ENCODE assay signal across 8 cellular contexts in the genomic region with DNA sequence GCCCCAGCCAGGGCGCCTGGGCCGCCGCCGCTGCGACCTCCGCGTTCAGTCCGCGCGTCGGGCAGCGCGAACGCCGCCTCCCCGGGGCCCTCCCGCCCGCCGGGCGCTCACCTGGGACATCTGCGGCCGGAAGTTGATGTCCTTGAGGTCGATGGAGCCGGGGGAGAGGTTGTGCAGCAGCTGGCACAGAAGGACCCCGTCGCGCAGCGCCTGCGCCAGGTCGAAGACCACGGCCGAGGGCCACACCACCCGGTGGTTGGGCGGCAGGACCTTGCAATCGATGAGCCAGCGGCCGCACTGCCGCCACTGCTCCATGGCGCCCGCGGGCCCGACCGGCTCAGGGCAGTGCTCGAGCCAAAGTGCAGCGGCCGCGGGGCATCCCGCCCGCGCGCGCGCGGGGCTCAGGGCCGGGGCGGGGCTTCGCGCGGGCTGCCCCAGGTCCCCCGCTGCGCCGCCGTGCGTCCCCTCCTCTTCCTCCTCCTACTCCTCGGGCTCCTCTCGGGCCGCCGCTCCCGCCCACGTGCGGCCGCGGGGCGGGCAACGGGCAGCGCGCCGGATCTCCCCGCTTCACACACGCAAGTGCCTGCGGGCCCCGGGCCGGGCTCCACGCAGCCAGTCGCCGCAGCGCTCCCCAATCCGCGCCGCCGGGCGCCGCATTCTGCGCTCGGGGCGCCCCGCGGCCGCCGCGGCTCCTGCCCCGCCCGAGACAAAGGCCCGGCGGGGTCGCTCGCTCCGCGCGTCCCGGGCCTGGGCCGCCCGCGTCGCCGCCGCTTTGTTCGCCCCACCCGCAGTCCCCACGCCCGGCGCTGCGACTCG. TPM values are rescaled to one million over a fixed set of nuclear protein-coding genes. Genes with fewer than 3 reads are reported as not detected.
A peak's percentile ranks its signal among the peaks of the same experiment; 100 is the strongest.
DNase-seq lines count a peak whose midpoint lies in the region; ATAC-seq and TF ChIP-seq lines count a peak whose summit lies in the region.

A gene with protein sequence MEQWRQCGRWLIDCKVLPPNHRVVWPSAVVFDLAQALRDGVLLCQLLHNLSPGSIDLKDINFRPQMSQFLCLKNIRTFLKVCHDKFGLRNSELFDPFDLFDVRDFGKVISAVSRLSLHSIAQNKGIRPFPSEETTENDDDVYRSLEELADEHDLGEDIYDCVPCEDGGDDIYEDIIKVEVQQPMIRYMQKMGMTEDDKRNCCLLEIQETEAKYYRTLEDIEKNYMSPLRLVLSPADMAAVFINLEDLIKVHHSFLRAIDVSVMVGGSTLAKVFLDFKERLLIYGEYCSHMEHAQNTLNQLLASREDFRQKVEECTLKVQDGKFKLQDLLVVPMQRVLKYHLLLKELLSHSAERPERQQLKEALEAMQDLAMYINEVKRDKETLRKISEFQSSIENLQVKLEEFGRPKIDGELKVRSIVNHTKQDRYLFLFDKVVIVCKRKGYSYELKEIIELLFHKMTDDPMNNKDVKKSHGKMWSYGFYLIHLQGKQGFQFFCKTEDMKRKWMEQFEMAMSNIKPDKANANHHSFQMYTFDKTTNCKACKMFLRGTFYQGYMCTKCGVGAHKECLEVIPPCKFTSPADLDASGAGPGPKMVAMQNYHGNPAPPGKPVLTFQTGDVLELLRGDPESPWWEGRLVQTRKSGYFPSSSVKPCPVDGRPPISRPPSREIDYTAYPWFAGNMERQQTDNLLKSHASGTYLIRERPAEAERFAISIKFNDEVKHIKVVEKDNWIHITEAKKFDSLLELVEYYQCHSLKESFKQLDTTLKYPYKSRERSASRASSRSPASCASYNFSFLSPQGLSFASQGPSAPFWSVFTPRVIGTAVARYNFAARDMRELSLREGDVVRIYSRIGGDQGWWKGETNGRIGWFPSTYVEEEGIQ (minus strand): TSS at position 361 of the 816 bp plus-strand sequence. CDS start 46 bp downstream, at position 315.

- H3K4me3 Mint-ChIP-seq in stimulated activated effector memory CD8-positive, alpha-beta T cell treated with anti-CD3 and anti-CD28 coated beads, Interleukin-12 subunit alpha, Interleukin-12 subunit beta, amount 100 ng/mL, for 72 hours = peak within 1 kb of the TSS; percentile 62

- H3K4me1 Mint-ChIP-seq in stimulated activated effector memory CD8-positive, alpha-beta T cell treated with anti-CD3 and anti-CD28 coated beads, Interleukin-12 subunit alpha, Interleukin-12 subunit beta, amount 100 ng/mL, for 72 hours = no peaks in the 10 kb centered on the region

- DNase-seq in NCI-H1092 treated with DMSO at 0.1 percent for 48 hours (lab: John Stamatoyannopoulos, UW) (peak; percentile 47), NCI-H1092 (lab: John Stamatoyannopoulos, UW) (no peak), NCI-H1417 treated with DMSO at 0.1 percent for 48 hours (lab: John Stamatoyannopoulos, UW) (peak; percentile 20), dorsolateral prefrontal cortex (peak in 2 of 10 donors; percentile 47 to 53), lung (ENCODE audit: low spot score) (peak; percentile 58)
- peak; percentile 46 to 80 for DNase-seq in stimulated activated effector memory CD8-positive, alpha-beta T cell treated with anti-CD3 and anti-CD28 coated beads, Interleukin-12 subunit alpha, Interleukin-12 subunit beta, amount 100 ng/mL, for 72 hours (ENCODE audit: low spot score in 2 of 2)

- intact Hi-C loops in dorsolateral prefrontal cortex (cut with DNase I) = loop anchor here in 1 of 2 donors (5.0 to 10.0 kb wide), 3 partner anchors 75 to 457 kb away; a partner anchor contains a TSS

- H3K4me3 ChIP-seq in dorsolateral prefrontal cortex (peak within 1 kb of the TSS; percentile 42 to 73 (median 64)), lung (peak within 1 kb of the TSS; percentile 68)

- H3K4me1 ChIP-seq in lung (ENCODE audit: control insufficient read depth in 2 of 2, insufficient read depth in 2 of 2, low read length in 2 of 2) = peaks cover 0 to 15% of the 10 kb centered on the region in 2 donors

- H3K36me3 Mint-ChIP-seq in stimulated activated effector memory CD8-positive, alpha-beta T cell treated with anti-CD3 and anti-CD28 coated beads, Interleukin-12 subunit alpha, Interleukin-12 subunit beta, amount 100 ng/mL, for 72 hours = no peaks in the 10 kb centered on the region

- no peaks in the 10 kb centered on the region for H3K9me3 Mint-ChIP-seq in stimulated activated effector memory CD8-positive, alpha-beta T cell treated with anti-CD3 and anti-CD28 coated beads, Interleukin-12 subunit alpha, Interleukin-12 subunit beta, amount 100 ng/mL, for 72 hours

- no peaks in the 10 kb centered on the region for H3K36me3 ChIP-seq in lung (ENCODE audit: control insufficient read depth in 2 of 2, insufficient read depth in 2 of 2, low read length in 2 of 2)

- no peak within 1 kb of the TSS for H3K27ac Mint-ChIP-seq in stimulated activated effector memory CD8-positive, alpha-beta T cell treated with anti-CD3 and anti-CD28 coated beads, Interleukin-12 subunit alpha, Interleukin-12 subunit beta, amount 100 ng/mL, for 72 hours

- H3K27me3 ChIP-seq in dorsolateral prefrontal cortex = peaks cover 0 to 24% (median 0%) of the 10 kb centered on the region in 45 donors
- H3K27me3 ChIP-seq in lung (ENCODE audit: control insufficient read depth, insufficient read depth) = no peaks in the 10 kb centered on the region

- no peak for TF ChIP-seq CTCF in dorsolateral prefrontal cortex (IDR thresholded peaks at IDR 0.05 in 54 of 56, conservative IDR thresholded peaks at IDR 0.05 in 2 of 56; ENCODE audit: low read depth in 1 of 56, partially characterized antibody in 56 of 56)
- TF ChIP-seq CTCF in lung (IDR thresholded peaks at IDR 0.05; ENCODE audit: control extremely low read depth, extremely low read depth) = no peak

- ATAC-seq in HG02610 (IDR thresholded peaks at IDR 0.05; ENCODE audit: unreplicated experiment) = peak; percentile 54
- peak; percentile 28 to 55 for ATAC-seq in activated CD4-positive, CD25-positive, alpha-beta regulatory T cell treated with anti-CD3 and anti-CD28 coated beads, Interleukin-2, amount 50 U/mL, for 24 hours
- no peak for ATAC-seq in lung (ENCODE audit: insufficient read depth, low FRiP score)
- peak; percentile 62 for ATAC-seq in stimulated activated effector memory CD8-positive, alpha-beta T cell treated with anti-CD3 and anti-CD28 coated beads, Interleukin-12 subunit alpha, Interleukin-12 subunit beta, amount 100 ng/mL, for 72 hours

- WGBS in lung, 2 donors = 0% methylated on average over 64 to 124 of the region's 124 CpGs

- no peaks in the 10 kb centered on the region for H3K9me3 ChIP-seq in lung (ENCODE audit: control insufficient read depth in 2 of 2, insufficient read depth in 1 of 2, low read length in 1 of 2)

- H3K27ac ChIP-seq in dorsolateral prefrontal cortex = peak within 1 kb of the TSS in 45 of 59 donors; percentile 10 to 83 (median 57)
- peak within 1 kb of the TSS; percentile 47 to 94 for H3K27ac ChIP-seq in lung (ENCODE audit: low read depth in 1 of 2, low read length in 1 of 2)

RNA-seq across cellular contexts. Expression of the gene that starts here (rescaled TPM):
- total RNA-seq in dorsolateral prefrontal cortex (10 to 100 TPM in 119 of 120 experiments, 1 to 10 TPM in 1; 8.9 to 27.9 (median 16.7) TPM), lung (10 to 100 TPM; 19.3 to 28.2 TPM)
- 10 to 100 TPM; 13.0 to 13.2 TPM for polyA plus RNA-seq in lung
